27 cellular contexts compared by ENCODE assay signal in the genomic region with DNA sequence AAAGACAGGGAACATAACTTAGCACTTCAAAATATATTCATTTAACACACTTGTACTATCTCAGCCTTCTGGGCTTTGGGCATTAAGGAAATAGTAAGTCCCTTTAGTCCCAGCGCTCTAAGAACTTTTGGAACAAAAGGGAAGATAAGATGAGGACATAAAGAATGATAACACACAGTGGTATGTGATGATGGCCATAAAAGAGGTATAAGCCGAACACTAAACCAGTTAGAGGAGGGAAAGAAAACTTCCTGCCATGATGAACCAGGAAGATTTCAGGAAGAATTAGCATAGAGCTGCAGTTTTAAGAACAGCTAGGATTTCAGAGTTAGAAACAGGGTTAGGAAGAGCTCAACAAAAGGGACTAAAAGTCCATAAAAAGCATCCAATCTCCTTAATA. TPM values are rescaled to one million over a fixed set of nuclear protein-coding genes. Genes with fewer than 3 reads are reported as not detected.
"Had no signal": no experiment of that assay in that cellular context is flagged by ENCODE, and none has a peak within 500 bp of the region (broad histone marks: within the 10 kb centered on the region; RNA-seq: fewer than 3 reads in every experiment).

No MANE protein-coding gene starts in this region.

- H3K27me3 ChIP-seq: ascending aorta, body of pancreas had no signal

- H3K36me3 ChIP-seq: ascending aorta had no signal

- H3K9me3 Mint-ChIP-seq: activated B cell treated with CpG ODN at 0.5 μM for 24 hours; activated naive CD8-positive, alpha-beta T cell treated with anti-CD3 and anti-CD28 coated beads, Interleukin-2, amount 50 U/mL, for 24 hours; activated T-cell treated with anti-CD3 and anti-CD28 coated beads, Interleukin-2, amount 50 U/mL, for 24 hours had no signal

- H3K27ac Mint-ChIP-seq: activated B cell treated with CpG ODN at 0.5 μM for 24 hours; activated CD4-positive, alpha-beta T cell treated with anti-CD3 and anti-CD28 coated beads, Interleukin-2, amount 10 ng/mL, durations not matched to agents 24 days and 14 days; activated CD8-positive, alpha-beta memory T cell treated with anti-CD3 and anti-CD28 coated beads, Interleukin-2, amount 10 ng/mL, durations not matched to agents 7 days and 5 days; activated naive CD4-positive, alpha-beta T cell treated with anti-CD3 and anti-CD28 coated beads, Interleukin-2, amount 50 U/mL, for 72 hours; activated naive CD8-positive, alpha-beta T cell treated with anti-CD3 and anti-CD28 coated beads, Interleukin-2, amount 50 U/mL, for 24 hours; activated T-cell treated with anti-CD3 and anti-CD28 coated beads, Interleukin-2, amount 50 U/mL, for 24 hours had no signal

- H3K4me1 Mint-ChIP-seq: activated B cell treated with CpG ODN at 0.5 μM for 24 hours had no signal

- DNase-seq: activated B cell treated with CpG ODN at 0.5 μM for 24 hours; activated CD4-positive, alpha-beta T cell treated with anti-CD3 and anti-CD28 coated beads for 1 hour; activated CD4-positive, alpha-beta T cell treated with anti-CD3 and anti-CD28 coated beads, Interleukin-2, amount 10 ng/mL, durations not matched to agents 24 days and 14 days; activated CD4-positive, alpha-beta T cell treated with anti-CD3 and anti-CD28 coated beads, Interleukin-2, amount 50 U/mL, for 48 hours; activated CD8-positive, alpha-beta memory T cell treated with anti-CD3 and anti-CD28 coated beads, Interleukin-2, amount 10 ng/mL, durations not matched to agents 7 days and 5 days; activated effector memory CD4-positive, alpha-beta T cell treated with anti-CD3 and anti-CD28 coated beads, Interleukin-2, amount 50 U/mL, for 16 hours; activated naive CD4-positive, alpha-beta T cell treated with Interleukin-2 at 50 U/mL for 16 hours; activated naive CD8-positive, alpha-beta T cell treated with anti-CD3 and anti-CD28 coated beads, Interleukin-2, amount 50 U/mL, for 24 hours; activated T-cell treated with anti-CD3 and anti-CD28 coated beads, Interleukin-2, amount 50 U/mL, for 24 hours; amniotic stem cell; body of pancreas; central memory CD4-positive, alpha-beta T cell; Karpas-422; NCI-H1105 treated with DMSO at 0.1 percent for 48 hours; NCI-H1436 treated with DMSO at 0.1 percent for 48 hours; NCI-H187; NCI-H2081; NCI-H510A treated with DMSO at 0.1 percent for 48 hours; NCI-H69; NK-92 treated with Interleukin-12 subunit alpha and Interleukin-12 subunit beta, amount 100 ng/mL, for 24 hours; SHP77 treated with DMSO at 0.1 percent for 48 hours; T-helper 2 cell; T1000 had no signal

- H3K4me3 ChIP-seq: ascending aorta, body of pancreas had no signal

- ATAC-seq: activated CD8-positive, alpha-beta memory T cell treated with anti-CD3 and anti-CD28 coated beads, Interleukin-2, amount 10 ng/mL, durations not matched to agents 7 days and 5 days; activated naive CD4-positive, alpha-beta T cell treated with anti-CD3 and anti-CD28 coated beads, Interleukin-2, amount 50 U/mL, for 72 hours; activated naive CD8-positive, alpha-beta T cell treated with anti-CD3 and anti-CD28 coated beads, Interleukin-2, amount 50 U/mL, for 24 hours; body of pancreas had no signal

- H3K9me3 ChIP-seq: ascending aorta, body of pancreas had no signal

- H3K36me3 Mint-ChIP-seq: activated naive CD4-positive, alpha-beta T cell treated with anti-CD3 and anti-CD28 coated beads, Interleukin-2, amount 50 U/mL, for 72 hours had no signal

- H3K4me1 ChIP-seq: ascending aorta, body of pancreas had no signal

- H3K4me3 Mint-ChIP-seq: activated B cell treated with CpG ODN at 0.5 μM for 24 hours; activated CD4-positive, alpha-beta T cell treated with anti-CD3 and anti-CD28 coated beads, Interleukin-2, amount 10 ng/mL, durations not matched to agents 24 days and 14 days; activated CD8-positive, alpha-beta memory T cell treated with anti-CD3 and anti-CD28 coated beads, Interleukin-2, amount 10 ng/mL, durations not matched to agents 7 days and 5 days; activated naive CD8-positive, alpha-beta T cell treated with anti-CD3 and anti-CD28 coated beads, Interleukin-2, amount 50 U/mL, for 24 hours; activated T-cell treated with anti-CD3 and anti-CD28 coated beads, Interleukin-2, amount 50 U/mL, for 24 hours had no signal

- H3K27ac ChIP-seq: ascending aorta, body of pancreas had no signal

- H3K27me3 Mint-ChIP-seq: activated CD4-positive, alpha-beta T cell treated with anti-CD3 and anti-CD28 coated beads, Interleukin-2, amount 10 ng/mL, durations not matched to agents 24 days and 14 days; activated CD8-positive, alpha-beta memory T cell treated with anti-CD3 and anti-CD28 coated beads, Interleukin-2, amount 10 ng/mL, durations not matched to agents 7 days and 5 days; activated naive CD8-positive, alpha-beta T cell treated with anti-CD3 and anti-CD28 coated beads, Interleukin-2, amount 50 U/mL, for 24 hours; activated T-cell treated with anti-CD3 and anti-CD28 coated beads, Interleukin-2, amount 50 U/mL, for 24 hours had no signal

RNA-seq across cellular contexts. Expression of a gene that starts 56.0 kb away (rescaled TPM):
- total RNA-seq: activated B cell treated with CpG ODN at 0.5 μM for 24 hours; activated CD4-positive, alpha-beta T cell treated with anti-CD3 and anti-CD28 coated beads, Interleukin-2, amount 10 ng/mL, durations not matched to agents 24 days and 14 days; activated CD8-positive, alpha-beta memory T cell treated with anti-CD3 and anti-CD28 coated beads, Interleukin-2, amount 10 ng/mL, durations not matched to agents 7 days and 5 days; ascending aorta; body of pancreas; bronchial epithelial cell; SK-MEL-5 had no signal
